1 cellular context compared by ENCODE assay signal in the genomic region with DNA sequence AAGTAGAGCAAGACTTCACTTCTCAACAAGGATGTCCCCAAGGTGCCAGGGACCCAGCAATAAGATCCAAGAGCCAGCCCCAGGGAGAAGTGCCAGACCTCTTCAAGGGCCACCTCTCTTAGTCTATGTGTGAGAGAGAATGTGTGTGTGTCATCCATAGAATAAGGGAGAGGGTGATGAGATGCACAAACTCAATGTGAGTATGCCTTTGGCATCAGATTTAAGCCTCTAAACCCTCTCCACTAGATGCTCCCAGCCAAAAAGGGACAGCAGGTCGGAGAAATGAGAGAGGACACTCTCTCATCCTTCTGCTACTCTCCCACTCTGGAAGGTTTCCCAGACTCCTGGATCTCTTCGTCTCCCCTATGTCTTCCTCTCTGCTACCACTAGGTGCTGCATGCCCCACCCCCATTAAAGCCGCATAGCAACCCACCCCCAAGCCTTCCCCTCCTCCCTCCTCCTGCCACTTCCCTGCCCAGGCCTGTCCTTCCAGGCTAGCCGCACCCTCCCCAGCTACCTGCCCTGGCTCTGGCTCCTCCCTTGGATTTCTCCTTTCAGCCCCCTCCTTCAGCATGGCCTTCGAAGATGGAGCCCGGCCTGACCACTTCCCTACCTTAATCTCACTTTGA.
A peak's percentile ranks its signal among the peaks of the same experiment; 100 is the strongest.
TF ChIP-seq lines count a peak whose summit lies in the region.

No MANE protein-coding gene starts in this region.

TF ChIP-seq in HepG2, 621 proteins besides CTCF, POLR2A, EP300 and RAD21:
- TF ChIP-seq TEF (CRISPR knock-in tag; IDR thresholded peaks at IDR 0.05) (no peak), SAP130 (CRISPR knock-in tag; IDR thresholded peaks at IDR 0.05; ENCODE audit: low read depth) (0 out of 2 replicates have a peak, but pooled peaks have one; percentile 15), ZNF281 (CRISPR knock-in tag; IDR thresholded peaks at IDR 0.05; ENCODE audit: borderline replicate concordance) (0 out of 2 replicates have a peak, but pooled peaks have one; percentile 21)
- TF ChIP-seq, protein P1, sequence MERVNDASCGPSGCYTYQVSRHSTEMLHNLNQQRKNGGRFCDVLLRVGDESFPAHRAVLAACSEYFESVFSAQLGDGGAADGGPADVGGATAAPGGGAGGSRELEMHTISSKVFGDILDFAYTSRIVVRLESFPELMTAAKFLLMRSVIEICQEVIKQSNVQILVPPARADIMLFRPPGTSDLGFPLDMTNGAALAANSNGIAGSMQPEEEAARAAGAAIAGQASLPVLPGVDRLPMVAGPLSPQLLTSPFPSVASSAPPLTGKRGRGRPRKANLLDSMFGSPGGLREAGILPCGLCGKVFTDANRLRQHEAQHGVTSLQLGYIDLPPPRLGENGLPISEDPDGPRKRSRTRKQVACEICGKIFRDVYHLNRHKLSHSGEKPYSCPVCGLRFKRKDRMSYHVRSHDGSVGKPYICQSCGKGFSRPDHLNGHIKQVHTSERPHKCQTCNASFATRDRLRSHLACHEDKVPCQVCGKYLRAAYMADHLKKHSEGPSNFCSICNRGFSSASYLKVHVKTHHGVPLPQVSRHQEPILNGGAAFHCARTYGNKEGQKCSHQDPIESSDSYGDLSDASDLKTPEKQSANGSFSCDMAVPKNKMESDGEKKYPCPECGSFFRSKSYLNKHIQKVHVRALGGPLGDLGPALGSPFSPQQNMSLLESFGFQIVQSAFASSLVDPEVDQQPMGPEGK (CRISPR knock-in tag; IDR thresholded peaks at IDR 0.05) = peak; percentile 57
